ENCODE assay signal across 2 cellular contexts in the genomic region with DNA sequence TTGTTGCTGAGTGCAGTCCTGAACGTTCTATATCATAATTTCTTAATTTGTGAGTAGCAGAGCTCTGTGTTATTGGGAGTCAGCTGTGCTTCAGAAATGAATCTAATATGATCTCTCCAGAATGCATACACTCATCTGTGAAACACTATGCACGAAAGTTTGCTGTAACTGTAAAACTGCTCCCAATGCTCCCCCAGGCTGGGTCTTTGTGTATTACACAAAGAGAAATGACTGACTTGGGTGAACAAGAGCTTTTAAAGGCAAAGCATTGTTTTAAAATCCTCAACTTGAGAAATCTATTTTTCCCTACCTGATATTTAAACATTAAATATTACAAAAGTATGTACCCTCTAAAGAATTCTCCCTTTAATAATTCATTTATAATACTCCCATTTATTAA.
TF ChIP-seq lines count a peak whose summit lies in the region.

No MANE protein-coding gene starts in this region.

TF ChIP-seq in SK-N-SH, 30 proteins besides CTCF, POLR2A, EP300 and RAD21 (continued from another document):
- TF ChIP-seq, protein P1, sequence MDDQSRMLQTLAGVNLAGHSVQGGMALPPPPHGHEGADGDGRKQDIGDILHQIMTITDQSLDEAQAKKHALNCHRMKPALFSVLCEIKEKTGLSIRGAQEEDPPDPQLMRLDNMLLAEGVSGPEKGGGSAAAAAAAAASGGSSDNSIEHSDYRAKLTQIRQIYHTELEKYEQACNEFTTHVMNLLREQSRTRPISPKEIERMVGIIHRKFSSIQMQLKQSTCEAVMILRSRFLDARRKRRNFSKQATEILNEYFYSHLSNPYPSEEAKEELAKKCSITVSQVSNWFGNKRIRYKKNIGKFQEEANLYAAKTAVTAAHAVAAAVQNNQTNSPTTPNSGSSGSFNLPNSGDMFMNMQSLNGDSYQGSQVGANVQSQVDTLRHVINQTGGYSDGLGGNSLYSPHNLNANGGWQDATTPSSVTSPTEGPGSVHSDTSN (IDR thresholded peaks at IDR 0.05), result no peak
- no peak for TF ChIP-seq FOSL2 (IDR thresholded peaks at IDR 0.05; ENCODE audit: borderline replicate concordance, low read depth)
- no peak for TF ChIP-seq EZH2phosphoT487 (IDR thresholded peaks at IDR 0.05; ENCODE audit: borderline replicate concordance, low read depth)
- TF ChIP-seq GABPA (IDR thresholded peaks at IDR 0.05; ENCODE audit: low read depth), result no peak
- no peak for TF ChIP-seq SIN3A (IDR thresholded peaks at IDR 0.05; ENCODE audit: borderline replicate concordance, low read depth, low read length)
- TF ChIP-seq TCF12 (IDR thresholded peaks at IDR 0.05), result no peak
- TF ChIP-seq, protein P2, sequence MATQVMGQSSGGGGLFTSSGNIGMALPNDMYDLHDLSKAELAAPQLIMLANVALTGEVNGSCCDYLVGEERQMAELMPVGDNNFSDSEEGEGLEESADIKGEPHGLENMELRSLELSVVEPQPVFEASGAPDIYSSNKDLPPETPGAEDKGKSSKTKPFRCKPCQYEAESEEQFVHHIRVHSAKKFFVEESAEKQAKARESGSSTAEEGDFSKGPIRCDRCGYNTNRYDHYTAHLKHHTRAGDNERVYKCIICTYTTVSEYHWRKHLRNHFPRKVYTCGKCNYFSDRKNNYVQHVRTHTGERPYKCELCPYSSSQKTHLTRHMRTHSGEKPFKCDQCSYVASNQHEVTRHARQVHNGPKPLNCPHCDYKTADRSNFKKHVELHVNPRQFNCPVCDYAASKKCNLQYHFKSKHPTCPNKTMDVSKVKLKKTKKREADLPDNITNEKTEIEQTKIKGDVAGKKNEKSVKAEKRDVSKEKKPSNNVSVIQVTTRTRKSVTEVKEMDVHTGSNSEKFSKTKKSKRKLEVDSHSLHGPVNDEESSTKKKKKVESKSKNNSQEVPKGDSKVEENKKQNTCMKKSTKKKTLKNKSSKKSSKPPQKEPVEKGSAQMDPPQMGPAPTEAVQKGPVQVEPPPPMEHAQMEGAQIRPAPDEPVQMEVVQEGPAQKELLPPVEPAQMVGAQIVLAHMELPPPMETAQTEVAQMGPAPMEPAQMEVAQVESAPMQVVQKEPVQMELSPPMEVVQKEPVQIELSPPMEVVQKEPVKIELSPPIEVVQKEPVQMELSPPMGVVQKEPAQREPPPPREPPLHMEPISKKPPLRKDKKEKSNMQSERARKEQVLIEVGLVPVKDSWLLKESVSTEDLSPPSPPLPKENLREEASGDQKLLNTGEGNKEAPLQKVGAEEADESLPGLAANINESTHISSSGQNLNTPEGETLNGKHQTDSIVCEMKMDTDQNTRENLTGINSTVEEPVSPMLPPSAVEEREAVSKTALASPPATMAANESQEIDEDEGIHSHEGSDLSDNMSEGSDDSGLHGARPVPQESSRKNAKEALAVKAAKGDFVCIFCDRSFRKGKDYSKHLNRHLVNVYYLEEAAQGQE (IDR thresholded peaks at IDR 0.05; ENCODE audit: low read depth, low read length), result no peak
- TF ChIP-seq CHD2 (IDR thresholded peaks at IDR 0.05; ENCODE audit: low read length, partially characterized antibody), result no peak
- TF ChIP-seq MEF2A (IDR thresholded peaks at IDR 0.05; ENCODE audit: borderline replicate concordance, low read depth), result no peak
- TF ChIP-seq FOXJ3 (CRISPR knock-in tag; IDR thresholded peaks at IDR 0.05), result no peak
- TF ChIP-seq, protein P3, sequence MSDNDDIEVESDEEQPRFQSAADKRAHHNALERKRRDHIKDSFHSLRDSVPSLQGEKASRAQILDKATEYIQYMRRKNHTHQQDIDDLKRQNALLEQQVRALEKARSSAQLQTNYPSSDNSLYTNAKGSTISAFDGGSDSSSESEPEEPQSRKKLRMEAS (IDR thresholded peaks at IDR 0.05; ENCODE audit: low read depth), result no peak
- TF ChIP-seq, protein P4, sequence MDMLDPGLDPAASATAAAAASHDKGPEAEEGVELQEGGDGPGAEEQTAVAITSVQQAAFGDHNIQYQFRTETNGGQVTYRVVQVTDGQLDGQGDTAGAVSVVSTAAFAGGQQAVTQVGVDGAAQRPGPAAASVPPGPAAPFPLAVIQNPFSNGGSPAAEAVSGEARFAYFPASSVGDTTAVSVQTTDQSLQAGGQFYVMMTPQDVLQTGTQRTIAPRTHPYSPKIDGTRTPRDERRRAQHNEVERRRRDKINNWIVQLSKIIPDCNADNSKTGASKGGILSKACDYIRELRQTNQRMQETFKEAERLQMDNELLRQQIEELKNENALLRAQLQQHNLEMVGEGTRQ (IDR thresholded peaks at IDR 0.05; ENCODE audit: borderline replicate concordance, low read depth, low read length), result no peak
- TF ChIP-seq ELF1 (IDR thresholded peaks at IDR 0.05), result no peak
TF ChIP-seq in SK-N-SH: peak in this region for 0.

TF ChIP-seq in SK-N-SH treated with all-trans-retinoic acid at 6 μM for 48 hours, 23 proteins besides CTCF, POLR2A, EP300 and RAD21 (continued from another document):
- TF ChIP-seq, protein P5, sequence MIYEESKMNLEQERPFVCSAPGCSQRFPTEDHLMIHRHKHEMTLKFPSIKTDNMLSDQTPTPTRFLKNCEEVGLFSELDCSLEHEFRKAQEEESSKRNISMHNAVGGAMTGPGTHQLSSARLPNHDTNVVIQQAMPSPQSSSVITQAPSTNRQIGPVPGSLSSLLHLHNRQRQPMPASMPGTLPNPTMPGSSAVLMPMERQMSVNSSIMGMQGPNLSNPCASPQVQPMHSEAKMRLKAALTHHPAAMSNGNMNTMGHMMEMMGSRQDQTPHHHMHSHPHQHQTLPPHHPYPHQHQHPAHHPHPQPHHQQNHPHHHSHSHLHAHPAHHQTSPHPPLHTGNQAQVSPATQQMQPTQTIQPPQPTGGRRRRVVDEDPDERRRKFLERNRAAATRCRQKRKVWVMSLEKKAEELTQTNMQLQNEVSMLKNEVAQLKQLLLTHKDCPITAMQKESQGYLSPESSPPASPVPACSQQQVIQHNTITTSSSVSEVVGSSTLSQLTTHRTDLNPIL (CRISPR knock-in tag; IDR thresholded peaks at IDR 0.05; ENCODE audit: low read depth), result no peak
- no peak for TF ChIP-seq ZNF70 (CRISPR knock-in tag; IDR thresholded peaks at IDR 0.05)
- no peak for TF ChIP-seq BACH2 (CRISPR knock-in tag; IDR thresholded peaks at IDR 0.05; ENCODE audit: borderline replicate concordance)
- TF ChIP-seq CSDC2 (CRISPR knock-in tag; IDR thresholded peaks at IDR 0.05), result no peak
- no peak for TF ChIP-seq ZNF565 (CRISPR knock-in tag; conservative IDR thresholded peaks at IDR 0.05; ENCODE audit: low read depth)
- TF ChIP-seq ZC3H10 (CRISPR knock-in tag; IDR thresholded peaks at IDR 0.05), result no peak
- TF ChIP-seq, protein P6, sequence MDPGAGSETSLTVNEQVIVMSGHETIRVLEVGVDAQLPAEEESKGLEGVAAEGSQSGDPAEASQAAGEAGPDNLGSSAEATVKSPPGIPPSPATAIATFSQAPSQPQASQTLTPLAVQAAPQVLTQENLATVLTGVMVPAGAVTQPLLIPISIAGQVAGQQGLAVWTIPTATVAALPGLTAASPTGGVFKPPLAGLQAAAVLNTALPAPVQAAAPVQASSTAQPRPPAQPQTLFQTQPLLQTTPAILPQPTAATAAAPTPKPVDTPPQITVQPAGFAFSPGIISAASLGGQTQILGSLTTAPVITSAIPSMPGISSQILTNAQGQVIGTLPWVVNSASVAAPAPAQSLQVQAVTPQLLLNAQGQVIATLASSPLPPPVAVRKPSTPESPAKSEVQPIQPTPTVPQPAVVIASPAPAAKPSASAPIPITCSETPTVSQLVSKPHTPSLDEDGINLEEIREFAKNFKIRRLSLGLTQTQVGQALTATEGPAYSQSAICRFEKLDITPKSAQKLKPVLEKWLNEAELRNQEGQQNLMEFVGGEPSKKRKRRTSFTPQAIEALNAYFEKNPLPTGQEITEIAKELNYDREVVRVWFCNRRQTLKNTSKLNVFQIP (CRISPR knock-in tag; IDR thresholded peaks at IDR 0.05; ENCODE audit: borderline replicate concordance, low read depth), result no peak
- TF ChIP-seq ARNTL (CRISPR knock-in tag; IDR thresholded peaks at IDR 0.05; ENCODE audit: borderline replicate concordance, low read depth), result no peak
